In genomic region chr3:196667056-196667844, GRCh38 we compare ENCODE assay signal across 20 cellular contexts. TPM values are rescaled to one million over a fixed set of nuclear protein-coding genes. Genes with fewer than 3 reads are reported as not detected.
DNase-seq lines count a peak whose midpoint lies in the region; ATAC-seq, FAIRE-seq and TF ChIP-seq lines count a peak whose summit lies in the region.
"Had no signal": no experiment of that assay in that cellular context is flagged by ENCODE, and none has a peak within 500 bp of the region (broad histone marks: within the 10 kb centered on the region; RNA-seq: fewer than 3 reads in every experiment).

No MANE protein-coding gene starts in this region.

- peaks cover 22% of the 10 kb centered on the region for H3K36me3 ChIP-seq in BLaER1
- no peaks in the 10 kb centered on the region for H3K36me3 ChIP-seq in GM23338 (ENCODE audit: insufficient read depth)
- no peaks in the 10 kb centered on the region for H3K36me3 ChIP-seq in GM12878 (ENCODE audit: control insufficient read depth in 2 of 2, insufficient read depth in 2 of 2, low read length in 1 of 2)
- H3K36me3 ChIP-seq in naive thymus-derived CD4-positive, alpha-beta T cell (ENCODE audit: control insufficient read depth in 2 of 3, insufficient read depth in 3 of 3, low read length in 3 of 3): no peaks in the 10 kb centered on the region

- H3K4me1 ChIP-seq in BLaER1 (peaks cover 81% of the 10 kb centered on the region), GM23338 (ENCODE audit: insufficient read depth) (peaks cover 6% of the 10 kb centered on the region), GM12878 (ENCODE audit: control insufficient read depth, insufficient read depth, low read length) (peaks cover 4% of the 10 kb centered on the region; the same call in 1 of the 2 replicates)
- H3K4me1 ChIP-seq in naive thymus-derived CD4-positive, alpha-beta T cell (ENCODE audit: control insufficient read depth in 2 of 2, insufficient read depth in 2 of 2, low read length in 2 of 2): peaks cover 0 to 7% of the 10 kb centered on the region in 2 donors

- RAD21 ChIA-PET in GM12878 (lab: Charles Lee; ENCODE audit: unreplicated experiment): no interaction called here

- H3K79me2 ChIP-seq in GM23338 (replicated peaks; ENCODE audit: insufficient read depth) (no peaks in the 10 kb centered on the region), GM12878 (ENCODE audit: control insufficient read depth, insufficient read depth, low read length) (no peaks in the 10 kb centered on the region)

- H3K27me3 Mint-ChIP-seq in GM23338 (ENCODE audit: insufficient read depth, low read depth, poor library complexity): peaks cover 5% of the 10 kb centered on the region
- no peaks in the 10 kb centered on the region for H3K27me3 Mint-ChIP-seq in naive thymus-derived CD4-positive, alpha-beta T cell
- no peaks in the 10 kb centered on the region for H3K27me3 Mint-ChIP-seq in activated CD8-positive, alpha-beta T cell treated with anti-CD3 and anti-CD28 coated beads for 36 hours

- no peak for TF ChIP-seq RAD21 in GM12878 (IDR thresholded peaks at IDR 0.05; ENCODE audit: insufficient read depth, low read depth, low read length)

- H3K9me3 Mint-ChIP-seq in GM23338: no peaks in the 10 kb centered on the region
- H3K9me3 Mint-ChIP-seq in naive thymus-derived CD4-positive, alpha-beta T cell: peaks cover 0 to 1% (median 0%) of the 10 kb centered on the region in 11 donors
- H3K9me3 Mint-ChIP-seq in activated CD8-positive, alpha-beta T cell treated with anti-CD3 and anti-CD28 coated beads for 36 hours: no peaks in the 10 kb centered on the region
- H3K9me3 Mint-ChIP-seq: CD8-positive, alpha-beta T cell had no signal

- ATAC-seq in GM23338 (no peak), GM12878 (no peak)
- peak; percentile 74 for ATAC-seq in naive thymus-derived CD4-positive, alpha-beta T cell
- ATAC-seq in activated CD8-positive, alpha-beta T cell treated with anti-CD3 and anti-CD28 coated beads for 36 hours: no peak
- ATAC-seq: CD8-positive, alpha-beta T cell had no signal

- no peak for DNase-seq in GM23338 (ENCODE audit: low spot score)
- no peak for DNase-seq in GM12878 (ENCODE audit: low read depth, low spot score)
- DNase-seq in naive thymus-derived CD4-positive, alpha-beta T cell: no peak
- DNase-seq in globus pallidus (ENCODE audit: low spot score): no peak
- no peak for DNase-seq in activated CD8-positive, alpha-beta T cell treated with anti-CD3 and anti-CD28 coated beads for 36 hours
- no peak for DNase-seq in DMS 273 treated with DMSO at 0.1 percent for 48 hours (lab: John Stamatoyannopoulos, UW)
- no peak for DNase-seq in glomerular visceral epithelial cell (ENCODE audit: extremely low spot score)
- DNase-seq: CD8-positive, alpha-beta T cell; DMS153; NCI-H1105; NCI-H146; NCI-H2029 treated with DMSO at 0.1 percent for 48 hours; NCI-H226; NCI-H510A treated with DMSO at 0.1 percent for 48 hours; NCI-H774; OCI-M1; Right ventricle myocardium superior had no signal

- WGBS in GM12878 (ENCODE audit: insufficient coverage, insufficient replicate concordance, low lambda C conversion rate, missing lambda C conversion rate): 95% methylated on average over 12 of the region's 14 CpGs

- CTCF ChIA-PET in GM12878 (lab: Yijun Ruan, JAX): no interaction called here
- CTCF ChIA-PET in naive thymus-derived CD4-positive, alpha-beta T cell (lab: Charles Lee): no interaction called here
- CTCF ChIA-PET in activated CD8-positive, alpha-beta T cell treated with anti-CD3 and anti-CD28 coated beads for 36 hours (lab: Charles Lee): no interaction called here

- no peak for TF ChIP-seq POLR2A in GM12878 (IDR thresholded peaks at IDR 0.05; ENCODE audit: low read depth, low read length)

- FAIRE-seq in GM12878 (lab: Jason Lieb, UNC): peak; percentile 61
- FAIRE-seq: A204.1 had no signal

- H3K27me3 ChIP-seq in BLaER1 (no peaks in the 10 kb centered on the region), GM23338 (ENCODE audit: insufficient read depth) (no peaks in the 10 kb centered on the region), GM12878 (replicated peaks in 1 of 2; ENCODE audit: control insufficient read depth in 2 of 2, insufficient read depth in 2 of 2, low read length in 1 of 2) (no peaks in the 10 kb centered on the region)
- no peaks in the 10 kb centered on the region for H3K27me3 ChIP-seq in naive thymus-derived CD4-positive, alpha-beta T cell (ENCODE audit: control insufficient read depth in 2 of 2, insufficient read depth in 2 of 2, low read length in 2 of 2)

- BruUV-seq in GM12878 (replicated peaks; lab: Mats Ljungman, UMichigan): no TSS peak

- H2AFZ ChIP-seq in GM23338 (0 out of 2 replicates have a peak overlapping the region, but pooled peaks have one; percentile 20), GM12878 (ENCODE audit: control insufficient read depth, low read depth, low read length) (no peak overlapping the region)

- no peaks in the 10 kb centered on the region for H3K36me3 Mint-ChIP-seq in GM23338 (ENCODE audit: low read depth)
- H3K36me3 Mint-ChIP-seq in naive thymus-derived CD4-positive, alpha-beta T cell: peaks cover 0 to 20% (median 9%) of the 10 kb centered on the region in 5 donors
- H3K36me3 Mint-ChIP-seq in activated CD8-positive, alpha-beta T cell treated with anti-CD3 and anti-CD28 coated beads for 36 hours (ENCODE audit: low read depth): no peaks in the 10 kb centered on the region
- H3K36me3 Mint-ChIP-seq: CD8-positive, alpha-beta T cell had no signal

- H3K4me3 ChIP-seq in BLaER1: no peak overlapping the region
- no peak overlapping the region for H3K4me3 ChIP-seq in GM23338
- no peak overlapping the region for H3K4me3 ChIP-seq in GM12878
- no peak overlapping the region for H3K4me3 ChIP-seq in naive thymus-derived CD4-positive, alpha-beta T cell (ENCODE audit: low read length)

- 0 out of 2 replicates have a peak overlapping the region, but pooled peaks have one; percentile 38 for H3K27ac ChIP-seq in BLaER1
- H3K27ac ChIP-seq in GM23338 (ENCODE audit: low read depth): peak overlapping the region; percentile 81; the same call in 1 of the 2 replicates
- no peak overlapping the region for H3K27ac ChIP-seq in GM12878 (ENCODE audit: control insufficient read depth, insufficient read depth)
- H3K27ac ChIP-seq in naive thymus-derived CD4-positive, alpha-beta T cell (ENCODE audit: low read depth, low read length): no peak overlapping the region
- H3K27ac ChIP-seq: KMS-11 had no signal

- SMC1A ChIA-PET in GM12878 (lab: Charles Lee; ENCODE audit: uncharacterized antibody, unreplicated experiment): no interaction called here

- no peaks in the 10 kb centered on the region for H3K9me2 ChIP-seq in GM23338 (ENCODE audit: insufficient read depth)

- H3K9me3 ChIP-seq in BLaER1 (no peaks in the 10 kb centered on the region), GM12878 (replicated peaks; ENCODE audit: control insufficient read depth, insufficient read depth, low read length) (no peaks in the 10 kb centered on the region)
- H3K9me3 ChIP-seq in naive thymus-derived CD4-positive, alpha-beta T cell (ENCODE audit: control insufficient read depth in 2 of 3, low read length in 3 of 3): no peaks in the 10 kb centered on the region

- in situ Hi-C loops in GM12878 (cut with MboI): no loop called here

- POLR2A ChIA-PET in GM12878 (lab: Charles Lee): interaction anchor here (0.5 to 0.7 kb wide), 2 partner anchors 57 to 434 kb away, joined by 3 to 7 read pairs; no protein-coding TSS in a partner anchor
- POLR2A ChIA-PET in naive thymus-derived CD4-positive, alpha-beta T cell (lab: Charles Lee): interaction anchor here (1.0 kb wide), 1 partner anchor 10 kb away, joined by 3 read pairs; no protein-coding TSS in a partner anchor
- POLR2A ChIA-PET in activated CD8-positive, alpha-beta T cell treated with anti-CD3 and anti-CD28 coated beads for 36 hours (lab: Charles Lee): no interaction called here

- H3K9ac ChIP-seq in BLaER1 (no peak overlapping the region), GM12878 (ENCODE audit: control insufficient read depth, insufficient read depth, low read length) (no peak overlapping the region)
- H3K9ac ChIP-seq: KMS-11 had no signal

- TF ChIP-seq CTCF in GM23338 (conservative IDR thresholded peaks at IDR 0.05; ENCODE audit: low read depth in 2 of 2): no peak
- TF ChIP-seq CTCF in GM12878 (IDR thresholded peaks at IDR 0.05 in 2 of 3, conservative IDR thresholded peaks at IDR 0.05 in 1 of 3; ENCODE audit: control insufficient read depth in 2 of 3, extremely low read depth in 1 of 3, insufficient read depth in 1 of 3, low read depth in 3 of 3, low read length in 3 of 3): no peak
- TF ChIP-seq CTCF in activated CD8-positive, alpha-beta T cell treated with anti-CD3 and anti-CD28 coated beads for 36 hours (IDR thresholded peaks at IDR 0.05): no peak

- TF ChIP-seq EP300 in GM12878 (IDR thresholded peaks at IDR 0.05; ENCODE audit: borderline replicate concordance in 1 of 2, control insufficient read depth in 1 of 2, low read depth in 2 of 2, low read length in 2 of 2): no peak

- no peak overlapping the region for H3K4me3 Mint-ChIP-seq in GM23338
- H3K4me3 Mint-ChIP-seq in naive thymus-derived CD4-positive, alpha-beta T cell: no peak overlapping the region
- no peak overlapping the region for H3K4me3 Mint-ChIP-seq in activated CD8-positive, alpha-beta T cell treated with anti-CD3 and anti-CD28 coated beads for 36 hours
- H3K4me3 Mint-ChIP-seq: CD8-positive, alpha-beta T cell had no signal

- H3K4me1 Mint-ChIP-seq in GM23338: peaks cover 25% of the 10 kb centered on the region
- H3K4me1 Mint-ChIP-seq in naive thymus-derived CD4-positive, alpha-beta T cell: peaks cover 13 to 35% (median 23%) of the 10 kb centered on the region in 7 donors
- H3K4me1 Mint-ChIP-seq in activated CD8-positive, alpha-beta T cell treated with anti-CD3 and anti-CD28 coated beads for 36 hours (ENCODE audit: low read depth): peaks cover 7% of the 10 kb centered on the region

- H4K20me1 ChIP-seq in BLaER1: peaks cover 9% of the 10 kb centered on the region; the same call in 1 of the 2 replicates
- no peaks in the 10 kb centered on the region for H4K20me1 ChIP-seq in GM23338 (replicated peaks; ENCODE audit: insufficient read depth)
- no peaks in the 10 kb centered on the region for H4K20me1 ChIP-seq in GM12878 (ENCODE audit: control insufficient read depth, insufficient read depth)

- H3K27ac Mint-ChIP-seq in GM23338: no peak overlapping the region
- peak overlapping the region in 2 of 9 donors; percentile 54 to 72 for H3K27ac Mint-ChIP-seq in naive thymus-derived CD4-positive, alpha-beta T cell
- no peak overlapping the region for H3K27ac Mint-ChIP-seq in activated CD8-positive, alpha-beta T cell treated with anti-CD3 and anti-CD28 coated beads for 36 hours
- H3K27ac Mint-ChIP-seq: CD8-positive, alpha-beta T cell had no signal

- H3K4me2 ChIP-seq in BLaER1: peak overlapping the region; percentile 54
- H3K4me2 ChIP-seq in GM23338: no peak overlapping the region
- no peak overlapping the region for H3K4me2 ChIP-seq in GM12878 (ENCODE audit: control insufficient read depth, insufficient read depth)
- H3K4me2 ChIP-seq: KMS-11 had no signal

- peaks cover 7% of the 10 kb centered on the region for H3F3A ChIP-seq in GM23338 (replicated peaks; ENCODE audit: low read depth)

- intact Hi-C loops in GM12878 (cut with micrococcal nuclease; ENCODE audit: unreplicated experiment): no loop called here
- intact Hi-C loops in naive thymus-derived CD4-positive, alpha-beta T cell (cut with micrococcal nuclease): no loop called here
- intact Hi-C loops in activated CD8-positive, alpha-beta T cell treated with anti-CD3 and anti-CD28 coated beads for 36 hours (cut with micrococcal nuclease): no loop called here

RNA-seq across cellular contexts. Expression of gene NRROS, which starts 27.8 kb away (rescaled TPM):
- 5.9 and 8.5 TPM in 2 replicates for total RNA-seq in GM23338 (2014; rRNA removed; shearing (Covaris generic))
- polyA plus RNA-seq in GM23338 (2016; fragmentation: Nextera tagmentation; extraction: Ambion mirVana) (1.2 and 2.3 TPM in 2 replicates), GM12878 (2011; rRNA removed) (4.2 and 14.0 TPM in 2 replicates), GM12878 (2014; fragmentation: Illumina TruSeq; extraction: Trizol) (5.1 and 12.8 TPM in 2 replicates), GM12878 (2014; fragmentation: Nextera tagmentation; extraction: Ambion mirVana) (under 1 TPM; 0.35 TPM), GM12878 (2014; rRNA removed) (25.2 and 26.8 TPM in 2 replicates), GM12878 (2016; fragmentation: Nextera tagmentation; extraction: Ambion mirVana) (10 to 100 TPM in 1 of 2 experiments, 1 to 10 TPM in 1; 7.8 to 12.4 TPM)
- 70.0 and 72.5 TPM in 2 replicates for total RNA-seq in GM12878 (2013; cell fraction: nucleolus; rRNA removed)
- total RNA-seq in GM12878 (2014; rRNA removed) (18.5 and 24.1 TPM in 2 replicates), GM12878 (2014; rRNA removed; fragmentation: Illumina TruSeq; extraction: Trizol) (5.4 and 6.8 TPM in 2 replicates), GM12878 (2021) (42.2 and 44.0 TPM in 2 replicates)
- polyA plus RNA-seq in GM12878 (2011; ENCODE audit: low read depth): 10.4 TPM
- 12.0 and 13.3 TPM in 2 replicates for polyA plus RNA-seq in GM12878 (2011; cell fraction: cytosol; rRNA removed)
- 33.2 and 39.5 TPM in 2 replicates for polyA plus RNA-seq in GM12878 (2011; cell fraction: nucleus; rRNA removed)
- polyA plus RNA-seq in GM12878 (2012): 23.8 and 29.3 TPM in 2 replicates
- polyA minus RNA-seq in GM12878 (2011; rRNA and poly(A)+ RNA removed): 13.3 and 21.8 TPM in 2 replicates
- 6.9 and 9.0 TPM in 2 replicates for polyA minus RNA-seq in GM12878 (2011; cell fraction: cytosol; rRNA and poly(A)+ RNA removed)
- polyA minus RNA-seq in GM12878 (2011; cell fraction: nucleus; rRNA and poly(A)+ RNA removed): 9.7 and 20.3 TPM in 2 replicates
- total RNA-seq in naive thymus-derived CD4-positive, alpha-beta T cell: 10 to 100 TPM in 4 of 5 experiments, 1 to 10 TPM in 1; 9.8 to 53.3 (median 14.2) TPM
- 1 to 10 TPM; 1.3 to 4.3 TPM for polyA plus RNA-seq in naive thymus-derived CD4-positive, alpha-beta T cell
- 10 to 100 TPM; 24.2 to 26.5 TPM for total RNA-seq in activated CD8-positive, alpha-beta T cell treated with anti-CD3 and anti-CD28 coated beads for 36 hours

RNA-seq across cellular contexts. Expression of gene CEP19, which starts 44.8 kb away (rescaled TPM):
- 1.6 and 2.3 TPM in 2 replicates for total RNA-seq in GM23338 (2014; rRNA removed; shearing (Covaris generic))
- polyA plus RNA-seq in GM23338 (2016; fragmentation: Nextera tagmentation; extraction: Ambion mirVana) (1.8 and 2.5 TPM in 2 replicates), GM12878 (2011; rRNA removed) (1.9 and 2.8 TPM in 2 replicates), GM12878 (2014; fragmentation: Illumina TruSeq; extraction: Trizol) (3.1 and 4.5 TPM in 2 replicates), GM12878 (2014; fragmentation: Nextera tagmentation; extraction: Ambion mirVana) (1 to 10 TPM; 2.4 to 2.8 TPM), GM12878 (2014; rRNA removed) (2.2 and 2.6 TPM in 2 replicates), GM12878 (2016; fragmentation: Nextera tagmentation; extraction: Ambion mirVana) (1 to 10 TPM; 5.6 to 5.9 TPM)
- 0.22 and 0.23 TPM in 2 replicates for total RNA-seq in GM12878 (2013; cell fraction: nucleolus; rRNA removed)
- total RNA-seq in GM12878 (2014; rRNA removed) (2.0 and 2.5 TPM in 2 replicates), GM12878 (2014; rRNA removed; fragmentation: Illumina TruSeq; extraction: Trizol) (2.7 and 2.9 TPM in 2 replicates), GM12878 (2021) (1.6 and 1.9 TPM in 2 replicates)
- polyA plus RNA-seq in GM12878 (2011; ENCODE audit: low read depth): 0.76 TPM
- 0.76 and 0.95 TPM in 2 replicates for polyA plus RNA-seq in GM12878 (2011; cell fraction: cytosol; rRNA removed)
- 0.23 and 0.24 TPM in 2 replicates for polyA plus RNA-seq in GM12878 (2011; cell fraction: nucleus; rRNA removed)
- polyA plus RNA-seq in GM12878 (2012): 1.2 and 2.3 TPM in 2 replicates
- 0.41 and 0.73 TPM in 2 replicates for polyA minus RNA-seq in GM12878 (2011; rRNA and poly(A)+ RNA removed)
- polyA minus RNA-seq in GM12878 (2011; cell fraction: cytosol; rRNA and poly(A)+ RNA removed): not detected in 2 replicates
- 0.60 TPM in 1 of 2 replicates, not detected in the other for polyA minus RNA-seq in GM12878 (2011; cell fraction: nucleus; rRNA and poly(A)+ RNA removed)
- 1 to 10 TPM in 4 of 5 experiments, under 1 TPM in 1; 0.96 to 8.1 (median 6.9) TPM for total RNA-seq in naive thymus-derived CD4-positive, alpha-beta T cell
- 10 to 100 TPM in 1 of 2 donors, 1 to 10 TPM in 1; 5.0 to 10.7 TPM for polyA plus RNA-seq in naive thymus-derived CD4-positive, alpha-beta T cell
- 1 to 10 TPM; 5.2 to 5.5 TPM for total RNA-seq in activated CD8-positive, alpha-beta T cell treated with anti-CD3 and anti-CD28 coated beads for 36 hours

RNA-seq across cellular contexts. Expression of gene PIGX, which starts 44.9 kb away (rescaled TPM):
- total RNA-seq in GM23338 (2014; rRNA removed; shearing (Covaris generic)): 14.5 and 24.4 TPM in 2 replicates
- polyA plus RNA-seq in GM23338 (2016; fragmentation: Nextera tagmentation; extraction: Ambion mirVana): 13.0 and 13.4 TPM in 2 replicates
- total RNA-seq in GM12878 (2013; cell fraction: nucleolus; rRNA removed): 12.4 TPM in 2 replicates
- 23.8 and 31.9 TPM in 2 replicates for total RNA-seq in GM12878 (2014; rRNA removed)
- 22.6 and 22.9 TPM in 2 replicates for total RNA-seq in GM12878 (2014; rRNA removed; fragmentation: Illumina TruSeq; extraction: Trizol)
- 21.8 and 27.1 TPM in 2 replicates for total RNA-seq in GM12878 (2021)
- polyA plus RNA-seq in GM12878 (2011; ENCODE audit: low read depth): 8.6 TPM
- 17.6 and 26.2 TPM in 2 replicates for polyA plus RNA-seq in GM12878 (2011; rRNA removed)
- 7.9 and 8.1 TPM in 2 replicates for polyA plus RNA-seq in GM12878 (2011; cell fraction: cytosol; rRNA removed)
- 5.1 and 5.5 TPM in 2 replicates for polyA plus RNA-seq in GM12878 (2011; cell fraction: nucleus; rRNA removed)
- 11.6 and 13.9 TPM in 2 replicates for polyA plus RNA-seq in GM12878 (2012)
- 25.5 and 29.7 TPM in 2 replicates for polyA plus RNA-seq in GM12878 (2014; fragmentation: Illumina TruSeq; extraction: Trizol)
- 1 to 10 TPM; 3.8 to 9.7 TPM for polyA plus RNA-seq in GM12878 (2014; fragmentation: Nextera tagmentation; extraction: Ambion mirVana)
- polyA plus RNA-seq in GM12878 (2014; rRNA removed): 23.5 and 27.3 TPM in 2 replicates
- 10 to 100 TPM in 1 of 2 experiments, 1 to 10 TPM in 1; 5.7 to 40.0 TPM for polyA plus RNA-seq in GM12878 (2016; fragmentation: Nextera tagmentation; extraction: Ambion mirVana)
- polyA minus RNA-seq in GM12878 (2011; rRNA and poly(A)+ RNA removed): 10.5 and 11.1 TPM in 2 replicates
- polyA minus RNA-seq in GM12878 (2011; cell fraction: cytosol; rRNA and poly(A)+ RNA removed): 5.1 and 5.5 TPM in 2 replicates
- 5.0 and 5.3 TPM in 2 replicates for polyA minus RNA-seq in GM12878 (2011; cell fraction: nucleus; rRNA and poly(A)+ RNA removed)
- total RNA-seq in naive thymus-derived CD4-positive, alpha-beta T cell: 10 to 100 TPM; 13.7 to 58.5 (median 17.3) TPM
- 10 to 100 TPM; 22.6 to 35.9 TPM for polyA plus RNA-seq in naive thymus-derived CD4-positive, alpha-beta T cell
- 10 to 100 TPM; 43.7 to 47.1 TPM for total RNA-seq in activated CD8-positive, alpha-beta T cell treated with anti-CD3 and anti-CD28 coated beads for 36 hours

Comparison
In these comparisons a context has a peak if more than half of its experiments do, and no peak if none do; other contexts are left out.
1. H3K27ac ChIP-seq: peak in BLaER1 (single experiment) and GM23338 (single experiment); none in GM12878 (single experiment) and naive thymus-derived CD4-positive, alpha-beta T cell (single experiment).